Comparison of ENCODE assay signal across 6 cellular contexts in the genomic region with DNA sequence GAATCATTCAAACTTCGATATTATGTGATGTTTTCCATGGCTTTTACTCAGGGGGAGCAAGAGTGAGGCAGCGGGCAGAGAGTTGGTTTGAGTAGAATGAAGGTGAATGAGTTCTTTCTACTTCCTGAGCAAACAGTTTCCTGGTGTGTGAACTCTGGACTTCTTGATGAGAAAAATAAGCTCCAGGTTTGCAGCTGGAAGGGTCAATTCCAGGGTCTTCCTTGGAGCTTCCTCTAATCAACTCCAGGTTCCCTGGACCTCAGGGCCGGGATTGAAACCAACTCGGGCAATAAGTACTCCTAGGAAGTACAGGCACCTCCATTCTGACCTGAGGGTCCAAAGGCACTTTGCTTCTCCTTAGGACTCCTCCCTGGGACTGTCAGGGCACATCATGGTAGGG.
"Had no signal": no experiment of that assay in that cellular context is flagged by ENCODE, and none has a peak within 500 bp of the region (broad histone marks: within the 10 kb centered on the region; RNA-seq: fewer than 3 reads in every experiment).

No MANE protein-coding gene starts in this region.

- DNase-seq: IMR-90, KBM-7, KG1 had no signal

- FAIRE-seq: HTR-8/SVneo, K562 had no signal

- H3K27ac ChIP-seq: HL-60 had no signal

- ATAC-seq: K562 had no signal

- H3K4me3 ChIP-seq: K562 had no signal
